22 cellular contexts compared by ENCODE assay signal in the genomic region with DNA sequence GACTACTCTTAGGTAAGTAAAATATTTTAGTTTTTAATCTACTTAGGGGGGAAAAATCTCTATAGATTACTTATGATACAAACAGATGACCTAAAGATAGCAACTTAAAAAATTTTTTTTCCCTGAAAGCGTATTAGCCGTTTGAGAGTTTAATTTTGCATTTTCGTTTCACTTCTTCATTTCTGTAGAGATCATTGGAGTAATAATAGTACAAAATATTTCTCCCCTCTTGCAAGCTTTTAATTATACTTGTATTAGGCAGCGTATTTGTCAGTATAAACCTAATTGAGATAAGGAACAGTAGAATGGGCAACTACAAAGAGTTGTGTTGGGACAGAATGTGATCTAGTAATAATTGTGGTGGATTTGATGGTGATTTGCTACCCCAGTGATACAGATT. TPM values are rescaled to one million over a fixed set of nuclear protein-coding genes. Genes with fewer than 3 reads are reported as not detected.
A peak's percentile ranks its signal among the peaks of the same experiment; 100 is the strongest.
DNase-seq lines count a peak whose midpoint lies in the region; ATAC-seq and TF ChIP-seq lines count a peak whose summit lies in the region.
"Had no signal": no experiment of that assay in that cellular context is flagged by ENCODE, and none has a peak within 500 bp of the region (broad histone marks: within the 10 kb centered on the region; RNA-seq: fewer than 3 reads in every experiment).

No MANE protein-coding gene starts in this region.

- DNase-seq in GM06990 (ENCODE audit: extremely low read depth, insufficient read length) (peak; percentile 28), OCI-LY7 (ENCODE audit: low spot score) (peak; percentile 51), memory B cell (ENCODE audit: low spot score in 2 of 2) (no peak), right atrium auricular region (ENCODE audit: low spot score) (no peak), NCI-H510A (lab: John Stamatoyannopoulos, UW) (no peak), tibial artery (no peak), NCI-H1105 treated with DMSO at 0.1 percent for 48 hours (lab: John Stamatoyannopoulos, UW) (no peak)
- DNase-seq: activated CD8-positive, alpha-beta T cell treated with anti-CD3 and anti-CD28 coated beads, Interleukin-2, amount 10 ng/mL, durations not matched to agents 7 days and 5 days; activated naive CD4-positive, alpha-beta T cell treated with anti-CD3 and anti-CD28 coated beads, Interleukin-2, amount 10 ng/mL, durations not matched to agents 7 days and 5 days; activated T-cell treated with anti-CD3 and anti-CD28 coated beads, Interleukin-2, amount 50 U/mL, for 4 hours; CD4-positive, alpha-beta T cell; gastrocnemius medialis; NCI-H2029; NCI-H446 treated with DMSO at 0.1 percent for 48 hours; T-helper 17 cell; transverse colon; WERI-Rb-1 had no signal

- H3K27ac Mint-ChIP-seq in memory B cell, result peak overlapping the region; percentile 42
- H3K27ac Mint-ChIP-seq: activated CD8-positive, alpha-beta T cell treated with anti-CD3 and anti-CD28 coated beads, Interleukin-2, amount 10 ng/mL, durations not matched to agents 7 days and 5 days; activated naive CD4-positive, alpha-beta T cell treated with anti-CD3 and anti-CD28 coated beads, Interleukin-2, amount 10 ng/mL, durations not matched to agents 7 days and 5 days; CD4-positive, alpha-beta T cell; stimulated activated effector memory CD8-positive, alpha-beta T cell treated with anti-CD3 and anti-CD28 coated beads, Interleukin-12 subunit alpha, Interleukin-12 subunit beta, amount 100 ng/mL, for 72 hours; T-helper 17 cell had no signal

- peaks cover 19% of the 10 kb centered on the region; the same call in 1 of the 2 replicates for H4K20me1 ChIP-seq in OCI-LY7 (ENCODE audit: insufficient read depth, low read length)

- intact Hi-C loops in OCI-LY7 (cut with micrococcal nuclease; ENCODE audit: unreplicated experiment), result loop anchor here (1.0 to 5.0 kb wide), 2 partner anchors 10 to 185 kb away; partner anchors contain the start of genes PHC3 and SKIL
- intact Hi-C loops in tibial artery (cut with DNase I; ENCODE audit: low total_unique reads), result no loop called here

- H3K9me3 Mint-ChIP-seq in memory B cell, result no peaks in the 10 kb centered on the region
- H3K9me3 Mint-ChIP-seq: activated naive CD4-positive, alpha-beta T cell treated with anti-CD3 and anti-CD28 coated beads, Interleukin-2, amount 10 ng/mL, durations not matched to agents 7 days and 5 days; activated T-cell treated with anti-CD3 and anti-CD28 coated beads, Interleukin-2, amount 50 U/mL, for 4 hours; CD4-positive, alpha-beta T cell; stimulated activated effector memory CD8-positive, alpha-beta T cell treated with anti-CD3 and anti-CD28 coated beads, Interleukin-12 subunit alpha, Interleukin-12 subunit beta, amount 100 ng/mL, for 72 hours had no signal

- no TSS peak for BruUV-seq in OCI-LY7 (replicated peaks; lab: Mats Ljungman, UMichigan)

- peaks cover 5% of the 10 kb centered on the region for H3K36me3 Mint-ChIP-seq in memory B cell

- H3K27ac ChIP-seq in OCI-LY7 (ENCODE audit: low read depth, low read length, poor library complexity, severe bottlenecking) (peak overlapping the region; percentile 80), right atrium auricular region (no peak overlapping the region), tibial artery (no peak overlapping the region)
- H3K27ac ChIP-seq: epithelial cell of prostate, transverse colon, WERI-Rb-1 had no signal

- H3K4me1 Mint-ChIP-seq in memory B cell, result peaks cover 30% of the 10 kb centered on the region

- H3K4me3 Mint-ChIP-seq in memory B cell, result peak overlapping the region; percentile 76
- H3K4me3 Mint-ChIP-seq: activated CD8-positive, alpha-beta T cell treated with anti-CD3 and anti-CD28 coated beads, Interleukin-2, amount 10 ng/mL, durations not matched to agents 7 days and 5 days; activated naive CD4-positive, alpha-beta T cell treated with anti-CD3 and anti-CD28 coated beads, Interleukin-2, amount 10 ng/mL, durations not matched to agents 7 days and 5 days; activated T-cell treated with anti-CD3 and anti-CD28 coated beads, Interleukin-2, amount 50 U/mL, for 4 hours; CD4-positive, alpha-beta T cell; stimulated activated effector memory CD8-positive, alpha-beta T cell treated with anti-CD3 and anti-CD28 coated beads, Interleukin-12 subunit alpha, Interleukin-12 subunit beta, amount 100 ng/mL, for 72 hours; T-helper 17 cell had no signal

- no peak overlapping the region for H2AFZ ChIP-seq in OCI-LY7 (ENCODE audit: low read length)

- H3K27me3 Mint-ChIP-seq in memory B cell, result no peaks in the 10 kb centered on the region
- H3K27me3 Mint-ChIP-seq: activated naive CD4-positive, alpha-beta T cell treated with anti-CD3 and anti-CD28 coated beads, Interleukin-2, amount 10 ng/mL, durations not matched to agents 7 days and 5 days; CD4-positive, alpha-beta T cell; T-helper 17 cell had no signal

- H3K9me3 ChIP-seq in OCI-LY7 (ENCODE audit: low read length) (no peaks in the 10 kb centered on the region; the same call in 1 of the 2 replicates), right atrium auricular region (no peaks in the 10 kb centered on the region), tibial artery (no peaks in the 10 kb centered on the region)
- H3K9me3 ChIP-seq: gastrocnemius medialis, transverse colon had no signal

- no peaks in the 10 kb centered on the region for H3K9me2 ChIP-seq in OCI-LY7 (ENCODE audit: insufficient read depth, low read length)

- POLR2A ChIA-PET in OCI-LY7 (lab: Charles Lee), result interaction anchor here (0.7 to 1.2 kb wide), 3 partner anchors 17 to 194 kb away, joined by 3 read pairs; no protein-coding TSS in a partner anchor

- no peak overlapping the region; the same call in 1 of the 2 replicates for H3K4me3 ChIP-seq in GM06990 (replicated peaks; ENCODE audit: low read depth, low read length)
- H3K4me3 ChIP-seq in OCI-LY7 (ENCODE audit: low read depth, low read length, poor library complexity, severe bottlenecking), result peak overlapping the region; percentile 69
- no peak overlapping the region for H3K4me3 ChIP-seq in right atrium auricular region
- H3K4me3 ChIP-seq in tibial artery, result no peak overlapping the region
- H3K4me3 ChIP-seq: gastrocnemius medialis, transverse colon had no signal

- no peaks in the 10 kb centered on the region for H3K36me3 ChIP-seq in GM06990 (ENCODE audit: control insufficient read depth, insufficient read depth, low read length)
- peaks cover 86% of the 10 kb centered on the region for H3K36me3 ChIP-seq in OCI-LY7 (ENCODE audit: insufficient read depth, low read length)
- H3K36me3 ChIP-seq in right atrium auricular region, result peaks cover 12% of the 10 kb centered on the region
- H3K36me3 ChIP-seq in tibial artery, result peaks cover 0 to 13% (median 1%) of the 10 kb centered on the region in 3 donors
- H3K36me3 ChIP-seq: transverse colon had no signal

- peaks cover 100% of the 10 kb centered on the region for H3K79me2 ChIP-seq in OCI-LY7 (ENCODE audit: insufficient read depth, low read depth, low read length)

- peak overlapping the region; percentile 98 for H3K4me2 ChIP-seq in OCI-LY7 (ENCODE audit: low read length)

- peaks cover 78% of the 10 kb centered on the region for H3K4me1 ChIP-seq in OCI-LY7 (ENCODE audit: insufficient read depth, low read length, poor library complexity, severe bottlenecking)
- H3K4me1 ChIP-seq in right atrium auricular region, result peaks cover 0 to 17% of the 10 kb centered on the region in 2 donors
- peaks cover 0 to 81% (median 29%) of the 10 kb centered on the region in 4 donors for H3K4me1 ChIP-seq in tibial artery

- CTCF ChIA-PET in OCI-LY7 (lab: Charles Lee; ENCODE audit: unreplicated experiment), result no interaction called here

- ATAC-seq in GM21786 (IDR thresholded peaks at IDR 0.05; ENCODE audit: unreplicated experiment), result peak; percentile 47
- peak; percentile 77 for ATAC-seq in memory B cell (ENCODE audit: low read depth)
- ATAC-seq: activated CD8-positive, alpha-beta T cell treated with anti-CD3 and anti-CD28 coated beads, Interleukin-2, amount 10 ng/mL, durations not matched to agents 7 days and 5 days; activated T-cell treated with anti-CD3 and anti-CD28 coated beads, Interleukin-2, amount 50 U/mL, for 4 hours; gastrocnemius medialis; left lobe of liver; Right ventricle myocardium inferior; stimulated activated effector memory CD8-positive, alpha-beta T cell treated with anti-CD3 and anti-CD28 coated beads, Interleukin-12 subunit alpha, Interleukin-12 subunit beta, amount 100 ng/mL, for 72 hours; T-helper 17 cell had no signal

- H3K27me3 ChIP-seq in GM06990 (replicated peaks; ENCODE audit: control insufficient read depth, insufficient read depth, low read length) (no peaks in the 10 kb centered on the region), right atrium auricular region (no peaks in the 10 kb centered on the region), tibial artery (no peaks in the 10 kb centered on the region)
- H3K27me3 ChIP-seq: gastrocnemius medialis, transverse colon had no signal

- TF ChIP-seq CTCF in GM06990 (IDR thresholded peaks at IDR 0.05; ENCODE audit: insufficient read depth, low read length, poor library complexity, severe bottlenecking) (no peak), OCI-LY7 (conservative IDR thresholded peaks at IDR 0.05; ENCODE audit: low read length) (no peak), right atrium auricular region (IDR thresholded peaks at IDR 0.05) (no peak), tibial artery (IDR thresholded peaks at IDR 0.05) (no peak)

RNA-seq across cellular contexts. Expression of gene SKIL, which starts 10.3 kb away (rescaled TPM):
- 60.9 and 82.6 TPM in 2 replicates for total RNA-seq in OCI-LY7 (2014; rRNA removed; shearing (Covaris generic))
- total RNA-seq in OCI-LY7 (2022) (86.3 and 94.5 TPM in 2 replicates), right atrium auricular region (10 to 100 TPM; 20.4 to 32.9 TPM)

RNA-seq across cellular contexts. Expression of gene CLDN11, which starts 50.9 kb away (rescaled TPM):
- 0.32 and 1.0 TPM in 2 replicates for total RNA-seq in OCI-LY7 (2014; rRNA removed; shearing (Covaris generic))
- total RNA-seq in OCI-LY7 (2022), result 0.33 and 0.34 TPM in 2 replicates
- 10 to 100 TPM in 1 of 2 donors, 1 to 10 TPM in 1; 9.0 to 15.8 TPM for total RNA-seq in right atrium auricular region
- total RNA-seq: activated CD8-positive, alpha-beta T cell treated with anti-CD3 and anti-CD28 coated beads, Interleukin-2, amount 10 ng/mL, durations not matched to agents 7 days and 5 days; CD4-positive, alpha-beta T cell; T-helper 17 cell had no signal

Comparison
In these comparisons a context has a peak if more than half of its experiments do, and no peak if none do; other contexts are left out.
1. DNase-seq: peak in GM06990 (single experiment) and OCI-LY7 (single experiment); none in memory B cell (0 of 2), right atrium auricular region (single experiment), NCI-H510A (single experiment), tibial artery (0 of 2) and NCI-H1105 treated with DMSO at 0.1 percent for 48 hours (single experiment).
2. RNA of gene CLDN11, which starts 50.9 kb away (total RNA-seq): 9.0 to 15.8 TPM in right atrium auricular region; 0.32 to 1.0 TPM in OCI-LY7; every median in the first group is over 4 times any median in the second.